In the genomic region with DNA sequence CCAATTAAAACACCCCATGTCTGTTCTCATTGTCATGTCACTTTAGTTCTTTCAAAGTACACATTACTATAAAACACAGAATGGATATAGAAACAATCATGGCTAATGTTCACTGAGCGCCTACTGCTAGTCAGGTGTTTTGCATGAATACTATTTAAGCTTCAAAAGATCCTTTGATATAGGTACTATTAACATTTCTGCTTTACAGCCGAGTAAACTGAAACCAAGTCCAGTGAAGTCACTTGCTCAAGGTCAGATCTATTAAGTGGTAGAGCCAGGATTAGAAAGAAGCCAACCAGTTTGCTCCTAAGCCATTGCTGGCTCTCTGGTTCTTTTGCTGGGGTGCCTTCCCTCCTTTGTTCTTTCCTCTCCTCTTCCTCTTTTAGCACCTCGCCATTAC, we compare ENCODE assay signal across 19 cellular contexts.
"Had no signal": no experiment of that assay in that cellular context is flagged by ENCODE, and none has a peak within 500 bp of the region (broad histone marks: within the 10 kb centered on the region; RNA-seq: fewer than 3 reads in every experiment).

No MANE protein-coding gene starts in this region.

- H3K36me3 ChIP-seq: ascending aorta, breast epithelium, lower lobe of right lung, spleen, suprapubic skin had no signal

- ATAC-seq: activated T-helper 17 cell treated with anti-CD3 and anti-CD28 coated beads, Interleukin-2, amount 50 U/mL, for 72 hours; effector memory CD8-positive, alpha-beta T cell; foreskin keratinocyte; lower lobe of right lung; psoas muscle; sciatic nerve had no signal

- H3K4me1 Mint-ChIP-seq: activated T-helper 17 cell treated with anti-CD3 and anti-CD28 coated beads, Interleukin-2, amount 50 U/mL, for 72 hours; immature natural killer cell; mesothelial cell of epicardium; neural crest cell had no signal

- H3K27ac ChIP-seq: ascending aorta, breast epithelium, foreskin keratinocyte, lower lobe of right lung, psoas muscle, spleen, suprapubic skin had no signal

- H3K4me1 ChIP-seq: ascending aorta, breast epithelium, lower lobe of right lung, psoas muscle, spleen, suprapubic skin had no signal

- H3K9me3 Mint-ChIP-seq: activated naive CD4-positive, alpha-beta T cell treated with anti-CD3 and anti-CD28 coated beads for 36 hours; activated T-helper 17 cell treated with anti-CD3 and anti-CD28 coated beads, Interleukin-2, amount 50 U/mL, for 72 hours; dendritic cell treated with granulocyte-macrophage colony-stimulating factor and Interleukin-4, amounts not matched to agents 40 ng/mL and 50 ng/mL, for 4 days; effector memory CD8-positive, alpha-beta T cell; mesothelial cell of epicardium; neural crest cell; stimulated activated naive CD8-positive, alpha-beta T cell treated with anti-CD3 and anti-CD28 coated beads, Interleukin-15, Interleukin-2, amounts not matched to agents 100 ng/mL and 50 ng/mL, for 24 hours had no signal

- H3K4me3 ChIP-seq: ascending aorta, breast epithelium, lower lobe of right lung, psoas muscle, spleen, suprapubic skin had no signal

- H3K27me3 ChIP-seq: ascending aorta, breast epithelium, spleen, suprapubic skin had no signal

- H3K27ac Mint-ChIP-seq: activated naive CD4-positive, alpha-beta T cell treated with anti-CD3 and anti-CD28 coated beads for 36 hours; activated T-helper 17 cell treated with anti-CD3 and anti-CD28 coated beads, Interleukin-2, amount 50 U/mL, for 72 hours; dendritic cell treated with granulocyte-macrophage colony-stimulating factor and Interleukin-4, amounts not matched to agents 40 ng/mL and 50 ng/mL, for 4 days; effector memory CD8-positive, alpha-beta T cell; immature natural killer cell; mesothelial cell of epicardium; stimulated activated naive CD8-positive, alpha-beta T cell treated with anti-CD3 and anti-CD28 coated beads, Interleukin-15, Interleukin-2, amounts not matched to agents 100 ng/mL and 50 ng/mL, for 24 hours had no signal

- H3K36me3 Mint-ChIP-seq: immature natural killer cell, mesothelial cell of epicardium had no signal

- H3K4me3 Mint-ChIP-seq: activated naive CD4-positive, alpha-beta T cell treated with anti-CD3 and anti-CD28 coated beads for 36 hours; activated T-helper 17 cell treated with anti-CD3 and anti-CD28 coated beads, Interleukin-2, amount 50 U/mL, for 72 hours; dendritic cell treated with granulocyte-macrophage colony-stimulating factor and Interleukin-4, amounts not matched to agents 40 ng/mL and 50 ng/mL, for 4 days; effector memory CD8-positive, alpha-beta T cell; immature natural killer cell; mesothelial cell of epicardium; neural crest cell; stimulated activated naive CD8-positive, alpha-beta T cell treated with anti-CD3 and anti-CD28 coated beads, Interleukin-15, Interleukin-2, amounts not matched to agents 100 ng/mL and 50 ng/mL, for 24 hours had no signal

- DNase-seq: activated CD4-positive, alpha-beta T cell treated with anti-CD3 and anti-CD28 coated beads, Interleukin-2, amount 50 U/mL, for 4 hours; activated CD4-positive, CD25-positive, alpha-beta regulatory T cell treated with anti-CD3 and anti-CD28 coated beads, Interleukin-2, amount 50 U/mL, for 72 hours; activated naive CD4-positive, alpha-beta T cell treated with anti-CD3 and anti-CD28 coated beads for 36 hours; effector memory CD8-positive, alpha-beta T cell; foreskin keratinocyte; immature natural killer cell; lower lobe of right lung; psoas muscle; spleen; trophoblast cell had no signal
